Comparison of ENCODE assay signal across 1 cellular context in genomic region chr19:45092747-45093678, GRCh38.
TF ChIP-seq lines count a peak whose summit lies in the region.

TSS of gene PPP1R37 (plus strand) at chr19:45093179. CDS start at chr19:45093326, 147 bp downstream.

TF ChIP-seq in HepG2, 621 proteins besides CTCF, POLR2A, EP300 and RAD21 (continued from another document and continues in another):
- peak; percentile 63 for TF ChIP-seq GMEB2 (CRISPR knock-in tag; IDR thresholded peaks at IDR 0.05; ENCODE audit: low read depth)
- no peak for TF ChIP-seq PCBP1 (IDR thresholded peaks at IDR 0.05; ENCODE audit: borderline replicate concordance, low read depth, low read length)
- TF ChIP-seq KLF9 (CRISPR knock-in tag; IDR thresholded peaks at IDR 0.05; ENCODE audit: low read depth), result no peak
- peak; percentile 97 for TF ChIP-seq KMT2A (CRISPR knock-in tag; IDR thresholded peaks at IDR 0.05)
- peak; percentile 83 for TF ChIP-seq ZNF329 (CRISPR knock-in tag; IDR thresholded peaks at IDR 0.05; ENCODE audit: low read depth)
- TF ChIP-seq ZNF337 (CRISPR knock-in tag; IDR thresholded peaks at IDR 0.05; ENCODE audit: borderline replicate concordance, low read depth), result no peak
- TF ChIP-seq NFATC3 (CRISPR knock-in tag; IDR thresholded peaks at IDR 0.05), result no peak
- no peak for TF ChIP-seq ZNF549 (CRISPR knock-in tag; IDR thresholded peaks at IDR 0.05)
- TF ChIP-seq CEBPZ (IDR thresholded peaks at IDR 0.05; ENCODE audit: low read length), result no peak
- peak; percentile 66; the same call in 1 of the 2 replicates for TF ChIP-seq ZFY (CRISPR knock-in tag; IDR thresholded peaks at IDR 0.05)
- TF ChIP-seq HOXA5 (CRISPR knock-in tag; IDR thresholded peaks at IDR 0.05), result peak; percentile 83; the same call in 1 of the 2 replicates
- TF ChIP-seq NKX3-1 (CRISPR knock-in tag; IDR thresholded peaks at IDR 0.05), result no peak
- peak; percentile 50; the same call in 1 of the 2 replicates for TF ChIP-seq RFXAP (CRISPR knock-in tag; IDR thresholded peaks at IDR 0.05; ENCODE audit: borderline replicate concordance)
- TF ChIP-seq GPBP1L1 (CRISPR knock-in tag; IDR thresholded peaks at IDR 0.05), result no peak
- no peak for TF ChIP-seq ZNF207 (IDR thresholded peaks at IDR 0.05; ENCODE audit: borderline replicate concordance)
- TF ChIP-seq SUZ12 (IDR thresholded peaks at IDR 0.05; ENCODE audit: low read depth, low read length), result no peak
- 0 out of 2 replicates have a peak, but pooled peaks have one; percentile 56 for TF ChIP-seq HOXA9 (CRISPR knock-in tag; IDR thresholded peaks at IDR 0.05; ENCODE audit: borderline replicate concordance)
- peak; percentile 43; the same call in 1 of the 2 replicates for TF ChIP-seq SOX5 (CRISPR knock-in tag; IDR thresholded peaks at IDR 0.05; ENCODE audit: borderline replicate concordance)
- TF ChIP-seq ZNF850 (CRISPR knock-in tag; conservative IDR thresholded peaks at IDR 0.05), result no peak
- no peak for TF ChIP-seq ZNF710 (CRISPR knock-in tag; IDR thresholded peaks at IDR 0.05; ENCODE audit: borderline replicate concordance)
- TF ChIP-seq TBL1XR1 (IDR thresholded peaks at IDR 0.05; ENCODE audit: borderline replicate concordance, low read length, partially characterized antibody), result no peak
- TF ChIP-seq ZNF275 (CRISPR knock-in tag; IDR thresholded peaks at IDR 0.05; ENCODE audit: borderline replicate concordance), result no peak
- peak; percentile 7; the same call in 1 of the 2 replicates for TF ChIP-seq ZNF281 (CRISPR knock-in tag; IDR thresholded peaks at IDR 0.05; ENCODE audit: borderline replicate concordance)
- no peak for TF ChIP-seq CREB3 (CRISPR knock-in tag; IDR thresholded peaks at IDR 0.05)
- no peak for TF ChIP-seq ZNF12 (CRISPR knock-in tag; IDR thresholded peaks at IDR 0.05)
- TF ChIP-seq ZNF687 (CRISPR knock-in tag; IDR thresholded peaks at IDR 0.05), result peak; percentile 87
- no peak for TF ChIP-seq SP140L (CRISPR knock-in tag; IDR thresholded peaks at IDR 0.05; ENCODE audit: borderline replicate concordance)
- TF ChIP-seq ZNF383 (CRISPR knock-in tag; IDR thresholded peaks at IDR 0.05; ENCODE audit: borderline replicate concordance), result no peak
- TF ChIP-seq ZNF557 (CRISPR knock-in tag; IDR thresholded peaks at IDR 0.05), result no peak
- no peak for TF ChIP-seq ELK4 (CRISPR knock-in tag; IDR thresholded peaks at IDR 0.05; ENCODE audit: borderline replicate concordance)
- peak; percentile 90 for TF ChIP-seq PHF21A (CRISPR knock-in tag; IDR thresholded peaks at IDR 0.05)
- TF ChIP-seq ZNF597 (CRISPR knock-in tag; IDR thresholded peaks at IDR 0.05), result no peak
- peak; percentile 98 for TF ChIP-seq ZNF639 (CRISPR knock-in tag; conservative IDR thresholded peaks at IDR 0.05)
